ENCODE assay signal across 8 cellular contexts in genomic region chr6:138007014-138007472, GRCh38.
DNase-seq lines count a peak whose midpoint lies in the region; ATAC-seq, FAIRE-seq and TF ChIP-seq lines count a peak whose summit lies in the region.

No MANE protein-coding gene starts in this region.

- H3K9ac ChIP-seq in OCI-LY1 (ENCODE audit: low read length): no peak overlapping the region

- H3K36me3 ChIP-seq in OCI-LY1 (ENCODE audit: insufficient read depth, low read length): no peaks in the 10 kb centered on the region
- H3K36me3 ChIP-seq in bronchial epithelial cell (ENCODE audit: control insufficient read depth, insufficient read depth, low read length): no peaks in the 10 kb centered on the region
- no peaks in the 10 kb centered on the region for H3K36me3 ChIP-seq in mucosa of descending colon (ENCODE audit: low read depth)

- no peaks in the 10 kb centered on the region for H3F3A ChIP-seq in OCI-LY1 (ENCODE audit: insufficient read depth, low read length)

- H4K20me1 ChIP-seq in OCI-LY1 (ENCODE audit: insufficient read depth, low read length): no peaks in the 10 kb centered on the region

- H2AFZ ChIP-seq in OCI-LY1 (ENCODE audit: low read length): no peak overlapping the region

- ATAC-seq in mucosa of descending colon (peak; percentile 56), GM19395 (IDR thresholded peaks at IDR 0.05; ENCODE audit: unreplicated experiment) (no peak), HG03469 (IDR thresholded peaks at IDR 0.05; ENCODE audit: unreplicated experiment) (no peak)

- peak; percentile 78 for TF ChIP-seq CTCF in AG09309 (IDR thresholded peaks at IDR 0.05; ENCODE audit: control insufficient read depth, insufficient read depth, low read depth, low read length, missing control alignments)
- peak; percentile 72 for TF ChIP-seq CTCF in GM13976 (IDR thresholded peaks at IDR 0.05; ENCODE audit: borderline replicate concordance, control extremely low read depth, extremely low read depth, insufficient read depth, missing control alignments)
- TF ChIP-seq CTCF in OCI-LY1 (IDR thresholded peaks at IDR 0.05; ENCODE audit: low read length): peak; percentile 60
- TF ChIP-seq CTCF in bronchial epithelial cell (IDR thresholded peaks at IDR 0.05; ENCODE audit: insufficient read depth, low read length, severe bottlenecking): peak; percentile 76
- no peak for TF ChIP-seq CTCF in mucosa of descending colon (IDR thresholded peaks at IDR 0.05)

- no peaks in the 10 kb centered on the region for H3K9me2 ChIP-seq in OCI-LY1 (ENCODE audit: low read depth, low read length)

- no peak overlapping the region for H3K27ac ChIP-seq in OCI-LY1 (ENCODE audit: low read depth, low read length, poor library complexity, severe bottlenecking)

- FAIRE-seq in bronchial epithelial cell (lab: Jason Lieb, UNC): no peak

- H3K4me3 ChIP-seq in AG09309 (ENCODE audit: control insufficient read depth, low read depth, low read length): no peak overlapping the region
- no peak overlapping the region for H3K4me3 ChIP-seq in OCI-LY1 (ENCODE audit: low read depth, low read length, poor library complexity, severe bottlenecking)
- no peak overlapping the region for H3K4me3 ChIP-seq in bronchial epithelial cell (ENCODE audit: low read depth, low read length)
- H3K4me3 ChIP-seq in mucosa of descending colon: no peak overlapping the region

- in situ Hi-C loops in GM13976 (cut with MboI; ENCODE audit: low sequenced_read_pairs, unreplicated experiment): loop anchor here (10.0 kb wide), 1 partner anchor 108 kb away; no protein-coding TSS in a partner anchor

- no peak overlapping the region for H3K4me2 ChIP-seq in OCI-LY1 (ENCODE audit: low read length)

- intact Hi-C loops in mucosa of descending colon (cut with DNase I, micrococcal nuclease): no loop called here

- H3K4me1 ChIP-seq in OCI-LY1 (ENCODE audit: insufficient read depth, low read length, severe bottlenecking): no peaks in the 10 kb centered on the region
- no peaks in the 10 kb centered on the region for H3K4me1 ChIP-seq in mucosa of descending colon (ENCODE audit: low read depth)

- no peaks in the 10 kb centered on the region for H3K79me2 ChIP-seq in OCI-LY1 (ENCODE audit: insufficient read depth, low read length)

- no peaks in the 10 kb centered on the region for H3K27me3 ChIP-seq in OCI-LY1 (ENCODE audit: insufficient read depth, low read length)
- no peaks in the 10 kb centered on the region for H3K27me3 ChIP-seq in bronchial epithelial cell (ENCODE audit: control insufficient read depth, insufficient read depth, low read length)

- H3K9me3 ChIP-seq in OCI-LY1 (ENCODE audit: low read length) (no peaks in the 10 kb centered on the region), mucosa of descending colon (no peaks in the 10 kb centered on the region)

- DNase-seq in AG09309 (ENCODE audit: low read depth) (no peak), GM13976 (ENCODE audit: low spot score) (peak; percentile 56), bronchial epithelial cell (ENCODE audit: low read depth) (peak; percentile 80), mucosa of descending colon (peak in 2 of 3 donors; percentile 38 to 41), NCI-H510A (lab: John Stamatoyannopoulos, UW) (no peak)

Comparison
In these comparisons a context has a peak if more than half of its experiments do, and no peak if none do; other contexts are left out.
1. DNase-seq: peak in GM13976 (single experiment), bronchial epithelial cell (single experiment) and mucosa of descending colon (2 of 3); none in AG09309 (single experiment) and NCI-H510A (single experiment).